In the genomic region with DNA sequence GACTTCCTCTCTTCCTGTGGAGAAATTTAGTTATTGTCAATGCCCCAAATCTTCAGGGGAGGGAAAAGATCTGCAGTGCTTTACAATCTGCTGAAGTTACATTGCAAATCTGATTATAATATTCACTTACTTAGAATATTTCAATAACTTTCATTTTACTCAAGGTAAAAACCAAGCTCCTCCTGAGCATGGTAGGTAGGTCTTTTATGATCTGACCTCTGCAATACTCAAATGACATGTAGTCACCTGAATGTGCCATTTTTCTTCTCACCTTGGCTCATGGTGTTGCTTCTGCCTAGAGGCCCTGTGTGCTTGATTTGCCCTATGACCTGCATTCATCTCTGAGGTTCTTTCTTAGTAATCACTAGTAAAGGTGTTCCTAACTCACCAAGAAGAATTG, we compare ENCODE assay signal across 30 cellular contexts.
"Had no signal": no experiment of that assay in that cellular context is flagged by ENCODE, and none has a peak within 500 bp of the region (broad histone marks: within the 10 kb centered on the region; RNA-seq: fewer than 3 reads in every experiment).

No MANE protein-coding gene starts in this region.

- H3K9me3 ChIP-seq: adrenal gland, ascending aorta, body of pancreas, breast epithelium had no signal

- H3K36me3 ChIP-seq: adrenal gland, ascending aorta, brain microvascular endothelial cell, breast epithelium, cardiac muscle cell had no signal

- H3K27ac ChIP-seq: adrenal gland, ascending aorta, body of pancreas, brain microvascular endothelial cell, breast epithelium, cardiac muscle cell had no signal

- H3K4me1 ChIP-seq: adrenal gland, ascending aorta, body of pancreas, breast epithelium had no signal

- H3K4me3 ChIP-seq: adrenal gland, ascending aorta, body of pancreas, breast epithelium, cardiac muscle cell had no signal

- H3K27me3 ChIP-seq: adrenal gland, ascending aorta, body of pancreas, brain microvascular endothelial cell, breast epithelium, cardiac muscle cell had no signal

- ATAC-seq: activated naive CD4-positive, alpha-beta T cell treated with anti-CD3 and anti-CD28 coated beads, Interleukin-2, amount 50 U/mL, for 72 hours; activated naive CD8-positive, alpha-beta T cell treated with anti-CD3 and anti-CD28 coated beads, Interleukin-2, amount 50 U/mL, for 24 hours; activated T-cell treated with anti-CD3 and anti-CD28 coated beads, Interleukin-2, amount 50 U/mL, for 4 hours; activated T-cell treated with anti-CD3 and anti-CD28 coated beads, Interleukin-2, amount 50 U/mL, for 72 hours; activated T-helper 17 cell treated with anti-CD3 and anti-CD28 coated beads, Interleukin-2, amount 50 U/mL, for 72 hours; body of pancreas had no signal

- DNase-seq: activated effector memory CD4-positive, alpha-beta T cell treated with anti-CD3 and anti-CD28 coated beads, Interleukin-2, amount 50 U/mL, for 16 hours; activated effector memory CD4-positive, alpha-beta T cell treated with Interleukin-2 at 50 U/mL for 16 hours; activated gamma-delta T cell; activated gamma-delta T cell treated with Interleukin-2 at 50 U/mL for 16 hours; activated naive CD4-positive, alpha-beta T cell; activated naive CD4-positive, alpha-beta T cell treated with anti-CD3 and anti-CD28 coated beads for 36 hours; activated naive CD4-positive, alpha-beta T cell treated with anti-CD3 and anti-CD28 coated beads, Interleukin-2, amount 10 ng/mL, durations not matched to agents 7 days and 5 days; activated naive CD4-positive, alpha-beta T cell treated with anti-CD3 and anti-CD28 coated beads, Interleukin-2, amount 50 U/mL, for 16 hours; activated naive CD4-positive, alpha-beta T cell treated with Interleukin-2 at 50 U/mL for 16 hours; activated naive CD8-positive, alpha-beta T cell treated with anti-CD3 and anti-CD28 coated beads for 36 hours; activated naive CD8-positive, alpha-beta T cell treated with anti-CD3 and anti-CD28 coated beads, Interleukin-2, amount 10 ng/mL, durations not matched to agents 7 days and 5 days; activated naive CD8-positive, alpha-beta T cell treated with anti-CD3 and anti-CD28 coated beads, Interleukin-2, amount 50 U/mL, for 24 hours; activated T-cell treated with anti-CD3 and anti-CD28 coated beads, Interleukin-2, amount 50 U/mL, for 24 hours; activated T-cell treated with anti-CD3 and anti-CD28 coated beads, Interleukin-2, amount 50 U/mL, for 4 hours; activated T-cell treated with anti-CD3 and anti-CD28 coated beads, Interleukin-2, amount 50 U/mL, for 48 hours; activated T-cell treated with anti-CD3 and anti-CD28 coated beads, Interleukin-2, amount 50 U/mL, for 72 hours; adrenal gland; amniotic stem cell; amygdala; aorta; body of pancreas; brain microvascular endothelial cell; caudate nucleus; central memory CD4-positive, alpha-beta T cell; cerebellar nuclear complex had no signal
